Comparison of ENCODE assay signal across 26 cellular contexts in the genomic region with DNA sequence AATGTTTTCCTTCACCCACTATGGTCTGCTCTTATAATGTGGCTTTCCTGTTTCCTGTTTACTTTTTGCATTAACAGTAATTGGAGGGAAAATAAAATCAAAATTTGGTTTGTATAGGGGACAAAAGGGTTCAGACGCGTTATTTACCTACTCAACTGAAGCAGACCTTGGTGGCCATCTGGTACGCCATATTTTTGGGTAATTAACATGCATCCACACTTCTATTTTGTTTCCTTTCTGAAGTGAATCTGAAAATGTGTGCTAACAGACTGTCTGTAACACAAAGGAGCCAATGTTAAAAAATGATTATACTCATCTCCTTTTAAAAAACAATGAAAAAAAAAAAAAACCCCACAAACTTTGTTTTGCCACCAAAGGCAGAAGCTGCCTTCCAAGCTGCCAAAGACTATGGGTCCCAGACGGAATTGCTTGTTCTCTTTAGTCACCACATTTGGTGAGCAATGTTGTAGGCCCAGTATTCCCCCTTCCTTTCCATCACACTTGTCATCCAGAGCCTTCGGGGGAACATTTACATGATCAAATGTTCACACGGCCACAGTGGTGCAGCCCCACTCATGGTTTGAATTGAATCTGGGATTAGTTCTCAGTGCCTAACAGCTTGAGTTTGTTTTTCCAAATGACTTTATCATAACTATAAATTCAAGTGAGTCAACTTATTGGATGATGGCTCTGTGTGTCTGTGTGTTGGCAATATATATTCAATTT.
DNase-seq lines count a peak whose midpoint lies in the region; ATAC-seq and TF ChIP-seq lines count a peak whose summit lies in the region.
"Had no signal": no experiment of that assay in that cellular context is flagged by ENCODE, and none has a peak within 500 bp of the region (broad histone marks: within the 10 kb centered on the region; RNA-seq: fewer than 3 reads in every experiment).

No MANE protein-coding gene starts in this region.

- H2AFZ ChIP-seq in neural progenitor cell (replicated peaks): peak overlapping the region; percentile 14

- no peak overlapping the region for H3K4me2 ChIP-seq in neural progenitor cell
- H3K4me2 ChIP-seq: KMS-11 had no signal

- H3K36me3 Mint-ChIP-seq in T-cell (no peaks in the 10 kb centered on the region), neural progenitor cell (no peaks in the 10 kb centered on the region)
- H3K36me3 Mint-ChIP-seq: CD8-positive, alpha-beta T cell had no signal

- H3K27ac ChIP-seq in neural progenitor cell (no peak overlapping the region), aorta (ENCODE audit: low read depth in 1 of 2, low read length in 2 of 2) (no peak overlapping the region)
- H3K27ac ChIP-seq: 22Rv1, gastroesophageal sphincter, KMS-11, left lung, RWPE1, testis had no signal

- H3K9me3 ChIP-seq in neural progenitor cell (ENCODE audit: low read depth) (peaks cover under 1% of the 10 kb centered on the region), aorta (ENCODE audit: control insufficient read depth, low read length) (no peaks in the 10 kb centered on the region)
- H3K9me3 ChIP-seq: gastroesophageal sphincter, HAP-1, left lung, testis had no signal

- H3K36me3 ChIP-seq in neural progenitor cell: no peaks in the 10 kb centered on the region
- H3K36me3 ChIP-seq in aorta (ENCODE audit: control insufficient read depth in 1 of 2, insufficient read depth in 2 of 2, low read length in 1 of 2): no peaks in the 10 kb centered on the region
- H3K36me3 ChIP-seq: gastroesophageal sphincter, HAP-1, left lung had no signal

- POLR2A ChIA-PET in T-cell (lab: Charles Lee): interaction anchor here in 1 of 2 donors (0.6 to 0.7 kb wide), 2 partner anchors 16 to 927 kb away, joined by 3 to 7 read pairs; no protein-coding TSS in a partner anchor

- peak overlapping the region; percentile 65 to 83 for H3K27ac Mint-ChIP-seq in T-cell
- no peak overlapping the region for H3K27ac Mint-ChIP-seq in neural progenitor cell
- H3K27ac Mint-ChIP-seq: activated CD4-positive, alpha-beta memory T cell treated with anti-CD3 and anti-CD28 coated beads, Interleukin-2, amount 10 ng/mL, durations not matched to agents 7 days and 5 days; activated naive CD8-positive, alpha-beta T cell treated with anti-CD3 and anti-CD28 coated beads, Interleukin-2, amount 10 ng/mL, durations not matched to agents 7 days and 5 days; CD8-positive, alpha-beta T cell had no signal

- H3K9me3 Mint-ChIP-seq in T-cell: peaks cover 0 to 4% (median 0%) of the 10 kb centered on the region in 3 donors
- peaks cover 7% of the 10 kb centered on the region for H3K9me3 Mint-ChIP-seq in neural progenitor cell
- H3K9me3 Mint-ChIP-seq: CD8-positive, alpha-beta T cell had no signal

- no peaks in the 10 kb centered on the region for H4K20me1 ChIP-seq in neural progenitor cell (ENCODE audit: low read depth)

- no peaks in the 10 kb centered on the region for H3K79me2 ChIP-seq in neural progenitor cell (ENCODE audit: low read depth)

- H3K27me3 ChIP-seq in neural progenitor cell: no peaks in the 10 kb centered on the region
- H3K27me3 ChIP-seq in aorta (ENCODE audit: control insufficient read depth in 1 of 2, insufficient read depth in 2 of 2, low read length in 1 of 2): no peaks in the 10 kb centered on the region
- H3K27me3 ChIP-seq: dorsolateral prefrontal cortex, gastroesophageal sphincter, left lung, testis had no signal

- H3K9ac ChIP-seq in neural progenitor cell: no peak overlapping the region
- H3K9ac ChIP-seq: KMS-11 had no signal

- CTCF ChIA-PET in T-cell (lab: Charles Lee): no interaction called here

- WGBS in aorta, 2 donors: 86 to 91% methylated on average over 6 of the region's 6 CpGs

- ATAC-seq in T-cell (replicated peaks in 1 of 4) (no peak), aorta (ENCODE audit: low FRiP score) (no peak)
- ATAC-seq: CD8-positive, alpha-beta T cell; gastroesophageal sphincter; left lung had no signal

- no peak overlapping the region for H3K4me3 Mint-ChIP-seq in T-cell
- no peak overlapping the region for H3K4me3 Mint-ChIP-seq in neural progenitor cell
- H3K4me3 Mint-ChIP-seq: activated CD4-positive, alpha-beta memory T cell treated with anti-CD3 and anti-CD28 coated beads, Interleukin-2, amount 10 ng/mL, durations not matched to agents 7 days and 5 days; activated naive CD8-positive, alpha-beta T cell treated with anti-CD3 and anti-CD28 coated beads, Interleukin-2, amount 10 ng/mL, durations not matched to agents 7 days and 5 days; CD8-positive, alpha-beta T cell had no signal

- no peaks in the 10 kb centered on the region for H3F3A ChIP-seq in neural progenitor cell (ENCODE audit: low read depth)

- no peak overlapping the region for H3K4me3 ChIP-seq in neural progenitor cell
- no peak overlapping the region for H3K4me3 ChIP-seq in aorta (ENCODE audit: low read length in 2 of 2)
- H3K4me3 ChIP-seq: dorsolateral prefrontal cortex, gastroesophageal sphincter, HAP-1, left lung, testis had no signal

- H3K4me1 ChIP-seq in neural progenitor cell (no peaks in the 10 kb centered on the region), aorta (ENCODE audit: control insufficient read depth in 1 of 2, insufficient read depth in 2 of 2, low read length in 2 of 2) (no peaks in the 10 kb centered on the region)
- H3K4me1 ChIP-seq: HAP-1, left lung, testis had no signal

- intact Hi-C loops in aorta (cut with DNase I): no loop called here

- H3K4me1 Mint-ChIP-seq in T-cell: peaks cover 34 to 39% (median 35%) of the 10 kb centered on the region in 3 donors
- H3K4me1 Mint-ChIP-seq in neural progenitor cell: peaks cover 6% of the 10 kb centered on the region

- DNase-seq in DMS 273 (lab: John Stamatoyannopoulos, UW; ENCODE audit: unreplicated experiment) (peak; percentile 62), DMS 273 treated with DMSO at 0.1 percent for 48 hours (lab: John Stamatoyannopoulos, UW) (no peak), NCI-H146 treated with DMSO at 0.1 percent for 48 hours (lab: John Stamatoyannopoulos, UW; ENCODE audit: unreplicated experiment) (peak; percentile 7), T-cell (no peak), neural progenitor cell (ENCODE audit: low spot score) (no peak), GM20000 (ENCODE audit: low spot score) (no peak), NCI-H226 (no peak), aorta (no peak)
- DNase-seq: activated CD4-positive, alpha-beta memory T cell treated with anti-CD3 and anti-CD28 coated beads, Interleukin-2, amount 10 ng/mL, durations not matched to agents 7 days and 5 days; activated effector memory CD4-positive, alpha-beta T cell treated with Interleukin-2 at 50 U/mL for 16 hours; activated naive CD8-positive, alpha-beta T cell treated with anti-CD3 and anti-CD28 coated beads, Interleukin-2, amount 10 ng/mL, durations not matched to agents 7 days and 5 days; CD8-positive, alpha-beta T cell; cerebellar nuclear complex; dorsolateral prefrontal cortex; GDM1; hypothalamus; left lung; mesendoderm; NCI-H1417 treated with DMSO at 0.1 percent for 48 hours; stimulated activated naive CD4-positive, alpha-beta T cell; testis had no signal

- TF ChIP-seq CTCF in neural progenitor cell (IDR thresholded peaks at IDR 0.05) (no peak), GM20000 (IDR thresholded peaks at IDR 0.05; ENCODE audit: extremely low read depth, missing control alignments) (no peak)

- H3K27me3 Mint-ChIP-seq in T-cell (no peaks in the 10 kb centered on the region), neural progenitor cell (ENCODE audit: insufficient read depth, low read depth) (peaks cover 5% of the 10 kb centered on the region)

Comparison
In these comparisons a context has a peak if more than half of its experiments do, and no peak if none do; other contexts are left out.
1. DNase-seq: peak in DMS 273 (single experiment) and NCI-H146 treated with DMSO at 0.1 percent for 48 hours (single experiment); none in DMS 273 treated with DMSO at 0.1 percent for 48 hours (single experiment), T-cell (0 of 34), neural progenitor cell (single experiment), GM20000 (single experiment), NCI-H226 (single experiment) and aorta (0 of 2).